ENCODE assay signal across 9 cellular contexts in genomic region chr17:76670708-76671122, GRCh38. TPM values are rescaled to one million over a fixed set of nuclear protein-coding genes. Genes with fewer than 3 reads are reported as not detected.
DNase-seq lines count a peak whose midpoint lies in the region; ATAC-seq and TF ChIP-seq lines count a peak whose summit lies in the region.
"Had no signal": no experiment of that assay in that cellular context is flagged by ENCODE, and none has a peak within 500 bp of the region (broad histone marks: within the 10 kb centered on the region; RNA-seq: fewer than 3 reads in every experiment).

No MANE protein-coding gene starts in this region.

- no peak for TF ChIP-seq CTCF in CD4-positive, alpha-beta T cell (IDR thresholded peaks at IDR 0.05)
- TF ChIP-seq CTCF in colonic mucosa (IDR thresholded peaks at IDR 0.05) (no peak), neural crest cell (conservative IDR thresholded peaks at IDR 0.05) (no peak)

- H3K36me3 ChIP-seq in Karpas-422 (ENCODE audit: insufficient read depth, low read length) (no peaks in the 10 kb centered on the region), colonic mucosa (no peaks in the 10 kb centered on the region)

- H3K4me2 ChIP-seq in Karpas-422 (ENCODE audit: low read depth, low read length, poor library complexity, severe bottlenecking), result no peak overlapping the region

- H3K4me3 Mint-ChIP-seq in CD4-positive, alpha-beta T cell, result peak overlapping the region; percentile 88
- peak overlapping the region; percentile 91 for H3K4me3 Mint-ChIP-seq in neural crest cell

- no peaks in the 10 kb centered on the region for H4K20me1 ChIP-seq in Karpas-422 (ENCODE audit: insufficient read depth, low read depth, low read length)

- peak overlapping the region; percentile 81 for H3K27ac ChIP-seq in CD4-positive, alpha-beta T cell (ENCODE audit: low read depth, low read length)
- H3K27ac ChIP-seq in Karpas-422 (ENCODE audit: low read length) (no peak overlapping the region), colonic mucosa (peak overlapping the region; percentile 99)

- no peaks in the 10 kb centered on the region for H3K79me2 ChIP-seq in Karpas-422 (ENCODE audit: low read length)

- peak overlapping the region; percentile 97; the same call in 1 of the 2 replicates for H2AFZ ChIP-seq in Karpas-422 (ENCODE audit: low read length)

- POLR2A ChIA-PET in CD4-positive, alpha-beta T cell (lab: Charles Lee), result interaction anchor here (0.7 to 3.4 kb wide), 15 partner anchors 9 to 156 kb away, joined by 3 to 19 read pairs (median 7); partner anchors contain the start of genes JMJD6, METTL23, MFSD11 and SRSF2

- intact Hi-C loops in CD4-positive, alpha-beta T cell (cut with DNase I, micrococcal nuclease), result loop anchor here (2.0 to 5.0 kb wide), 3 partner anchors 57 to 156 kb away; partner anchors contain the start of genes JMJD6 (in 2 of the 2) and METTL23 (in 2 of the 2)
- intact Hi-C loops in colonic mucosa (cut with DNase I), result no loop called here

- no peaks in the 10 kb centered on the region for H3K9me3 Mint-ChIP-seq in CD4-positive, alpha-beta T cell
- peaks cover 4% of the 10 kb centered on the region for H3K9me3 Mint-ChIP-seq in neural crest cell

- ATAC-seq in CD4-positive, alpha-beta T cell (ENCODE audit: poor library complexity), result no peak

- no peak for DNase-seq in CD4-positive, alpha-beta T cell
- DNase-seq in Karpas-422, result no peak
- no peak for DNase-seq in colonic mucosa
- no peak for DNase-seq in neural crest cell (ENCODE audit: low read depth, low spot score)
- no peak for DNase-seq in NCI-H1105 (lab: John Stamatoyannopoulos, UW)
- no peak for DNase-seq in globus pallidus (ENCODE audit: low spot score)
- DNase-seq in COLO668 (lab: John Stamatoyannopoulos, UW; ENCODE audit: unreplicated experiment), result no peak
- no peak for DNase-seq in NAMALWA (ENCODE audit: low spot score)
- DNase-seq: stimulated activated CD4-positive, alpha-beta T cell treated with anti-CD3 and anti-CD28 coated beads, Interleukin-1b, Interleukin-23, amount 100 ng/mL, for 48 hours had no signal

- peaks cover 35% of the 10 kb centered on the region for H3K4me1 Mint-ChIP-seq in CD4-positive, alpha-beta T cell (ENCODE audit: low read depth)
- H3K4me1 Mint-ChIP-seq in neural crest cell, result peaks cover 28% of the 10 kb centered on the region

- H3K9ac ChIP-seq in Karpas-422 (ENCODE audit: low read length) (no peak overlapping the region), colonic mucosa (ENCODE audit: low read depth in 2 of 2, low read length in 2 of 2) (peak overlapping the region; percentile 67 to 93)

- H3K9me3 ChIP-seq in CD4-positive, alpha-beta T cell (ENCODE audit: control insufficient read depth, low read length), result no peaks in the 10 kb centered on the region
- H3K9me3 ChIP-seq in Karpas-422 (ENCODE audit: low read length) (no peaks in the 10 kb centered on the region), colonic mucosa (no peaks in the 10 kb centered on the region)

- peak overlapping the region; percentile 93 for H3K27ac Mint-ChIP-seq in CD4-positive, alpha-beta T cell
- peak overlapping the region; percentile 69 for H3K27ac Mint-ChIP-seq in neural crest cell (ENCODE audit: unreplicated experiment)

- H3K36me3 Mint-ChIP-seq in CD4-positive, alpha-beta T cell (ENCODE audit: low read depth), result no peaks in the 10 kb centered on the region
- no peaks in the 10 kb centered on the region for H3K36me3 Mint-ChIP-seq in neural crest cell (ENCODE audit: low read depth)

- H3K9me2 ChIP-seq in Karpas-422 (replicated peaks; ENCODE audit: insufficient read depth, low read length), result peaks cover 6% of the 10 kb centered on the region; the same call in 1 of the 2 replicates

- H3K4me1 ChIP-seq in Karpas-422 (ENCODE audit: low read length) (peaks cover 13% of the 10 kb centered on the region), colonic mucosa (peaks cover 12% of the 10 kb centered on the region)

- no peaks in the 10 kb centered on the region for H3K27me3 ChIP-seq in CD4-positive, alpha-beta T cell (ENCODE audit: control insufficient read depth, insufficient read depth, low read length)
- no peaks in the 10 kb centered on the region for H3K27me3 ChIP-seq in Karpas-422 (ENCODE audit: low read length)
- no peaks in the 10 kb centered on the region for H3K27me3 ChIP-seq in colonic mucosa

- CTCF ChIA-PET in CD4-positive, alpha-beta T cell (lab: Charles Lee), result interaction anchor here (0.9 to 3.7 kb wide), 5 partner anchors 9 to 148 kb away, joined by 3 to 20 read pairs (median 7); no protein-coding TSS in a partner anchor

- H3K27me3 Mint-ChIP-seq in CD4-positive, alpha-beta T cell, result no peaks in the 10 kb centered on the region
- no peaks in the 10 kb centered on the region for H3K27me3 Mint-ChIP-seq in neural crest cell (ENCODE audit: low read depth)

- 0 out of 2 replicates have a peak overlapping the region, but pooled peaks have one; percentile 49 for H3K4me3 ChIP-seq in Karpas-422 (ENCODE audit: low read length)
- H3K4me3 ChIP-seq in colonic mucosa, result peak overlapping the region; percentile 24

RNA-seq across cellular contexts. Expression of gene ST6GALNAC1, which starts 27.2 kb away (rescaled TPM):
- 1 to 10 TPM; 1.8 to 2.5 TPM for total RNA-seq in CD4-positive, alpha-beta T cell
- not detected in 2 replicates for total RNA-seq in Karpas-422 (2014; rRNA removed; shearing (Covaris generic); ENCODE audit: low replicate concordance)
- total RNA-seq in colonic mucosa (100 to 1,000 TPM; 311 to 465 TPM), neural crest cell (not detected in 2 replicates)

RNA-seq across cellular contexts. Expression of gene MXRA7, which starts 40.0 kb away (rescaled TPM):
- total RNA-seq in CD4-positive, alpha-beta T cell, result 10 to 100 TPM; 11.4 to 12.1 TPM
- 0.45 TPM in 1 of 2 replicates, not detected in the other for total RNA-seq in Karpas-422 (2014; rRNA removed; shearing (Covaris generic); ENCODE audit: low replicate concordance)
- total RNA-seq in colonic mucosa, result 10 to 100 TPM; 20.3 to 39.3 TPM
- 46.1 and 54.0 TPM in 2 replicates for total RNA-seq in neural crest cell

RNA-seq across cellular contexts. Expression of gene JMJD6, which starts 55.7 kb away (rescaled TPM):
- 100 to 1,000 TPM; 133 to 134 TPM for total RNA-seq in CD4-positive, alpha-beta T cell
- 16.2 and 20.5 TPM in 2 replicates for total RNA-seq in Karpas-422 (2014; rRNA removed; shearing (Covaris generic); ENCODE audit: low replicate concordance)
- 10 to 100 TPM; 38.6 to 41.6 TPM for total RNA-seq in colonic mucosa
- 25.1 and 29.0 TPM in 2 replicates for total RNA-seq in neural crest cell

RNA-seq across cellular contexts. Expression of gene METTL23, which starts 55.9 kb away (rescaled TPM):
- total RNA-seq in CD4-positive, alpha-beta T cell, result 10 to 100 TPM; 35.4 to 37.8 TPM
- total RNA-seq in Karpas-422 (2014; rRNA removed; shearing (Covaris generic); ENCODE audit: low replicate concordance), result 43.4 and 72.4 TPM in 2 replicates
- 10 to 100 TPM; 21.7 to 29.7 TPM for total RNA-seq in colonic mucosa
- 28.7 and 32.3 TPM in 2 replicates for total RNA-seq in neural crest cell

Comparison
In these comparisons a context has a peak if more than half of its experiments do, and no peak if none do; other contexts are left out.
1. RNA of gene ST6GALNAC1, which starts 27.2 kb away (total RNA-seq): 311 to 465 TPM in colonic mucosa; 1.8 to 2.5 TPM in CD4-positive, alpha-beta T cell, not detected in Karpas-422 and not detected in neural crest cell; every median in the first group is over 10 times any median in the second.